Comparison of ENCODE assay signal across 9 cellular contexts in genomic region chr6:143745160-143746133, GRCh38.
DNase-seq lines count a peak whose midpoint lies in the region; ATAC-seq, FAIRE-seq and TF ChIP-seq lines count a peak whose summit lies in the region.
"Had no signal": no experiment of that assay in that cellular context is flagged by ENCODE, and none has a peak within 500 bp of the region (broad histone marks: within the 10 kb centered on the region; RNA-seq: fewer than 3 reads in every experiment).

No MANE protein-coding gene starts in this region.

- H3K4me3 ChIP-seq in A549 = peak overlapping the region; percentile 36
- H3K4me3 ChIP-seq in mesendoderm (ENCODE audit: low read length) = no peak overlapping the region

- H3K56ac ChIP-seq in mesendoderm (ENCODE audit: low read length) = peak overlapping the region; percentile 49

- no peaks in the 10 kb centered on the region for H3K9me3 ChIP-seq in A549
- H3K9me3 ChIP-seq: neutrophil had no signal

- H3K4me2 ChIP-seq in A549 (peak overlapping the region; percentile 100), mesendoderm (ENCODE audit: low read length) (no peak overlapping the region)

- POLR2A ChIA-PET in A549 (lab: Yijun Ruan, JAX) = no interaction called here

- CTCF ChIA-PET in A549 (lab: Yijun Ruan, JAX) = interaction anchor here (0.9 kb wide), 2 partner anchors 27 to 170 kb away, joined by 3 read pairs; no protein-coding TSS in a partner anchor

- peak overlapping the region; percentile 22 for H3K9ac ChIP-seq in mesendoderm (ENCODE audit: low read length)

- no peak overlapping the region for H3K23ac ChIP-seq in mesendoderm (ENCODE audit: low read length)

- no peak overlapping the region for H3K4ac ChIP-seq in mesendoderm (ENCODE audit: low read depth, low read length)

- FAIRE-seq in A549 (lab: Jason Lieb, UNC) = no peak

- H2BK120ac ChIP-seq in mesendoderm (ENCODE audit: low read depth, low read length) = peak overlapping the region; percentile 29

- DNase-seq in A549 (ENCODE audit: low read depth in 1 of 2, low spot score in 1 of 2) (peak; percentile 17 to 88), NCI-H146 (lab: John Stamatoyannopoulos, UW) (peak; percentile 91), dermis microvascular lymphatic vessel endothelial cell (ENCODE audit: low read depth in 2 of 2) (peak; percentile 42 to 76), mesendoderm (peak; percentile 96), T-helper 9 cell (no peak)
- no peak for DNase-seq in activated CD4-positive, CD25-positive, alpha-beta regulatory T cell (lab: John Stamatoyannopoulos, UW)

- H3K18ac ChIP-seq in mesendoderm (ENCODE audit: low read length) = peak overlapping the region; percentile 29

- no peak overlapping the region for H4K5ac ChIP-seq in mesendoderm (ENCODE audit: low read length)

- H2BK5ac ChIP-seq in mesendoderm (ENCODE audit: low read length) = peak overlapping the region; percentile 7

- TF ChIP-seq RAD21 in A549 (conservative IDR thresholded peaks at IDR 0.05 in 1 of 2, IDR thresholded peaks at IDR 0.05 in 1 of 2) = no peak

- H3K36me3 ChIP-seq in mesendoderm (ENCODE audit: control insufficient read depth, insufficient read depth, low read length) = no peaks in the 10 kb centered on the region
- H3K36me3 ChIP-seq: neutrophil had no signal

- H3K27ac ChIP-seq in A549 = peak overlapping the region; percentile 70 to 81
- H3K27ac ChIP-seq in mesendoderm (ENCODE audit: low read depth, low read length) = peak overlapping the region; percentile 65
- H3K27ac ChIP-seq: neutrophil had no signal

- TF ChIP-seq POLR2A in A549 (IDR thresholded peaks at IDR 0.05; ENCODE audit: low read length) (no peak), GM18505 (IDR thresholded peaks at IDR 0.05; ENCODE audit: borderline replicate concordance, extremely low read depth, insufficient read depth, insufficient read length) (no peak)

- WGBS in A549 (ENCODE audit: missing lambda C conversion rate) = 17% methylated on average over 22 of the region's 22 CpGs
- no CpG with 5 or more reads among the region's 22 CpGs for WGBS in mesendoderm (ENCODE audit: extremely low coverage, insufficient coverage, low lambda C conversion rate)

- no peak overlapping the region for H4K8ac ChIP-seq in mesendoderm (ENCODE audit: low read depth, low read length)

- H3K4me1 ChIP-seq in A549 (peaks cover 32% of the 10 kb centered on the region), mesendoderm (ENCODE audit: control insufficient read depth, low read depth, low read length) (peaks cover 31% of the 10 kb centered on the region)

- ATAC-seq in A549 (peak; percentile 83 to 95), GM21515 (IDR thresholded peaks at IDR 0.05; ENCODE audit: unreplicated experiment) (no peak), GM18505 (IDR thresholded peaks at IDR 0.05; ENCODE audit: unreplicated experiment) (no peak)

- H3K79me1 ChIP-seq in mesendoderm (ENCODE audit: low read length) = no peaks in the 10 kb centered on the region

- H3K27me3 ChIP-seq in mesendoderm (ENCODE audit: insufficient read depth, low read length, poor library complexity) = no peaks in the 10 kb centered on the region
- H3K27me3 ChIP-seq: neutrophil had no signal

- no peak for TF ChIP-seq CTCF in A549 (IDR thresholded peaks at IDR 0.05)

- TF ChIP-seq EP300 in A549 (IDR thresholded peaks at IDR 0.05) = peak in 1 of 2 experiments; percentile 52; a peak in 1 of 5 replicates

- H2AK5ac ChIP-seq in mesendoderm (ENCODE audit: low read length) = no peak overlapping the region

- H3K79me2 ChIP-seq in mesendoderm (ENCODE audit: control insufficient read depth, insufficient read depth, low read length) = no peaks in the 10 kb centered on the region

- H2BK15ac ChIP-seq in mesendoderm (replicated peaks; ENCODE audit: low read depth) = no peak overlapping the region

TF ChIP-seq in A549, 52 proteins besides CTCF, POLR2A, EP300 and RAD21:
- TF ChIP-seq CEBPB (IDR thresholded peaks at IDR 0.05) (0 out of 4 replicates have a peak, but pooled peaks of 1 of the 2 experiments have one; percentile 15), ATOH8 (CRISPR knock-in tag; IDR thresholded peaks at IDR 0.05; ENCODE audit: low read depth) (no peak), MYC (IDR thresholded peaks at IDR 0.05; ENCODE audit: borderline replicate concordance, low read length) (no peak), FOSB (CRISPR knock-in tag; IDR thresholded peaks at IDR 0.05) (no peak), GATA3 (IDR thresholded peaks at IDR 0.05; ENCODE audit: borderline replicate concordance) (peak; percentile 79), REST (IDR thresholded peaks at IDR 0.05) (no peak), RFX5 (IDR thresholded peaks at IDR 0.05) (no peak)

Comparison
In these comparisons a context has a peak if more than half of its experiments do, and no peak if none do; other contexts are left out.
1. ATAC-seq: peak in A549 (2 of 2); none in GM21515 (single experiment) and GM18505 (single experiment).
2. DNase-seq: peak in A549 (2 of 2), NCI-H146 (single experiment), dermis microvascular lymphatic vessel endothelial cell (2 of 2) and mesendoderm (single experiment); none in activated CD4-positive, CD25-positive, alpha-beta regulatory T cell (0 of 4) and T-helper 9 cell (single experiment).